ENCODE assay signal across 15 cellular contexts in the genomic region with DNA sequence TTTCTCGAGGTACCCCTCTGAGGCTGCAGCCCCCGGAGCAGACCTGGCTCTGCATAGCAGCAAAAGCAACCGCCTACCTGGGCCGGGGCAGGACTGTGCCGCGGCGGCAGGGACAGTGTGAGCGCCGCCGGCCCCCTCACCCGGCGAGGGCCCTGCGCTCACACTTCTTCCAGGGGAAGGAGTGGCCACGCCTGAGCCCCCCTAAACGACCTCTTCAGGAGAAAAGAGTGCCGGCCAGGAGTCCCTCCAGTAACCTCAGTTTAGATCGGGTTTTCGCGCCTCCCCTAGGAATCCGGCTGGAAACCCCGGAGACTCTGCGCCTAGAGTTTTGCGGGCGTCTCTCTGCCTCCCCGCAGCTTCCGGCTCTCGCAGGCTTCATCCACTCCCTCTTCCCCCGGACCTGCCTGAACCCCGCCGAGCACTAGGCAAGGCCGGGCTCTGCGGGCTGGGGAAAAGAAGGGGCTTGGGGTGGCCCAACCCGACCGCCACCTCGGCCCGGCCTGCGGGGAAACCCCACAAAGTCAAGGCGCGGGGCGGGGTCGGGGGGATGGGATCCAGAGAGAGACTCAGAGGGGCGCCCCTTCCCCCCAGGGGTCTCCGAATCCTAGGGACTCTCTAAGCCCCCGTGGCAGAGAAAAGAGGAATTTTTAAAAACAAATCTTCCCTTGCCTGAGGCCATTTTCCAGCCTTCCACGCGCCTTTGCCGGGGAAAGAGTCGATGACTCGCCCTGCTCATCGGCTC. TPM values are rescaled to one million over a fixed set of nuclear protein-coding genes. Genes with fewer than 3 reads are reported as not detected.
DNase-seq lines count a peak whose midpoint lies in the region; ATAC-seq, FAIRE-seq and TF ChIP-seq lines count a peak whose summit lies in the region.
"Had no signal": no experiment of that assay in that cellular context is flagged by ENCODE, and none has a peak within 500 bp of the region (broad histone marks: within the 10 kb centered on the region; RNA-seq: fewer than 3 reads in every experiment).

No MANE protein-coding gene starts in this region.

- no peak for TF ChIP-seq EP300 in SK-N-SH (IDR thresholded peaks at IDR 0.05; ENCODE audit: borderline replicate concordance in 1 of 2, low read depth in 1 of 2, low read length in 1 of 2)

- TF ChIP-seq POLR2A in endothelial cell of umbilical vein (IDR thresholded peaks at IDR 0.05; ENCODE audit: low read depth, low read length), result no peak

- H2AFZ ChIP-seq in SK-N-SH (ENCODE audit: low read depth) (no peak overlapping the region), endothelial cell of umbilical vein (ENCODE audit: low read depth, low read length) (no peak overlapping the region)

- H3K9me3 ChIP-seq in SK-N-SH (no peaks in the 10 kb centered on the region), HUES64 (ENCODE audit: insufficient read depth, low read depth, low read length) (no peaks in the 10 kb centered on the region), endothelial cell of umbilical vein (replicated peaks; ENCODE audit: control insufficient read depth, insufficient read depth, low read length) (no peaks in the 10 kb centered on the region), psoas muscle (no peaks in the 10 kb centered on the region)

- intact Hi-C loops in endothelial cell of umbilical vein (cut with micrococcal nuclease) (no loop called here), psoas muscle (cut with DNase I) (no loop called here)

- H3F3A ChIP-seq in SK-N-SH (replicated peaks; ENCODE audit: insufficient read depth), result no peaks in the 10 kb centered on the region

- H3K4me2 ChIP-seq in SK-N-SH (no peak overlapping the region), endothelial cell of umbilical vein (ENCODE audit: insufficient read depth, low read length) (no peak overlapping the region)

- H4K20me1 ChIP-seq in SK-N-SH (ENCODE audit: insufficient read depth) (no peaks in the 10 kb centered on the region), endothelial cell of umbilical vein (replicated peaks; ENCODE audit: control insufficient read depth, extremely low read depth, insufficient read depth, low read length) (no peaks in the 10 kb centered on the region)

- H3K4me3 ChIP-seq in SK-N-SH (ENCODE audit: low read depth in 2 of 2, low read length in 1 of 2) (no peak overlapping the region), HUES64 (ENCODE audit: low read length) (peak overlapping the region; percentile 53), endothelial cell of umbilical vein (replicated peaks in 1 of 3; ENCODE audit: insufficient read depth in 1 of 3, low read depth in 1 of 3, low read length in 3 of 3) (no peak overlapping the region), psoas muscle (peak overlapping the region; percentile 47)

- POLR2A ChIA-PET in SK-N-SH (lab: Yijun Ruan, JAX), result no interaction called here
- POLR2A ChIA-PET in endothelial cell of umbilical vein (lab: Charles Lee), result no interaction called here

- H3K79me2 ChIP-seq in SK-N-SH (ENCODE audit: insufficient read depth) (no peaks in the 10 kb centered on the region), endothelial cell of umbilical vein (ENCODE audit: control insufficient read depth, insufficient read depth, low read length) (no peaks in the 10 kb centered on the region)

- H3K9me2 ChIP-seq in SK-N-SH, result no peaks in the 10 kb centered on the region

- no peak for TF ChIP-seq RAD21 in SK-N-SH (IDR thresholded peaks at IDR 0.05; ENCODE audit: low read length)

- H3K27ac ChIP-seq in SK-N-SH (ENCODE audit: low read depth in 2 of 2, low read length in 1 of 2) (no peak overlapping the region), HUES64 (ENCODE audit: low read depth, low read length) (no peak overlapping the region), endothelial cell of umbilical vein (ENCODE audit: insufficient read depth, low read depth, low read length) (no peak overlapping the region), psoas muscle (no peak overlapping the region)

- no peaks in the 10 kb centered on the region for H3K9me1 ChIP-seq in endothelial cell of umbilical vein (replicated peaks; ENCODE audit: control insufficient read depth, extremely low read depth, insufficient read depth, low read length)

- dilution Hi-C loops in endothelial cell of umbilical vein (cut with MboI; ENCODE audit: extremely low pct_ligation_motif_present, low sequenced_read_pairs), result no loop called here

- H3K9ac ChIP-seq in SK-N-SH (no peak overlapping the region), HUES64 (ENCODE audit: low read depth, low read length) (peak overlapping the region; percentile 19; the same call in 1 of the 2 replicates), endothelial cell of umbilical vein (replicated peaks; ENCODE audit: extremely low read depth, insufficient read depth, low read length) (no peak overlapping the region)

- DNase-seq in SK-N-SH, result peak; percentile 45
- DNase-seq in endothelial cell of umbilical vein (ENCODE audit: low read depth, low spot score), result no peak
- peak in 1 of 2 donors; percentile 14 for DNase-seq in psoas muscle
- no peak for DNase-seq in SIG-M5 treated with dmso at 0.1 percent for 504 hours (lab: John Stamatoyannopoulos, UW; ENCODE audit: unreplicated experiment)
- DNase-seq: activated gamma-delta T cell; effector CD4-positive, alpha-beta T cell; GF-D8 had no signal

- 2% methylated on average over 24 of the region's 50 CpGs for WGBS in SK-N-SH (ENCODE audit: low lambda C conversion rate)
- WGBS in HUES64, result under 1% methylated on average over 50 of the region's 50 CpGs
- WGBS in psoas muscle, 3 donors, result 1 to 2% (median 2%) methylated on average over 46 to 50 of the region's 50 CpGs

- H3K4me1 ChIP-seq in SK-N-SH (ENCODE audit: control insufficient read depth in 1 of 2, insufficient read depth in 2 of 2, low read depth in 1 of 2, low read length in 1 of 2) (peaks cover 0 to 17% of the 10 kb centered on the region in 2 experiments; a peak in 1 of 4 replicates), HUES64 (ENCODE audit: insufficient read depth, low read length) (peaks cover 27% of the 10 kb centered on the region; the same call in 1 of the 2 replicates), endothelial cell of umbilical vein (ENCODE audit: control insufficient read depth, extremely low read depth, insufficient read depth, low read length) (peaks cover 10% of the 10 kb centered on the region), psoas muscle (peaks cover 33% of the 10 kb centered on the region)

- no peak for TF ChIP-seq CTCF in SK-N-SH (IDR thresholded peaks at IDR 0.05)
- no peak for TF ChIP-seq CTCF in endothelial cell of umbilical vein (IDR thresholded peaks at IDR 0.05; ENCODE audit: extremely low read depth in 1 of 2, insufficient read depth in 1 of 2, low read depth in 1 of 2, low read length in 2 of 2)
- TF ChIP-seq CTCF in psoas muscle (IDR thresholded peaks at IDR 0.05), result no peak

- CTCF ChIA-PET in SK-N-SH (lab: Yijun Ruan, JAX), result interaction anchor here (0.7 to 1.1 kb wide), 3 partner anchors 247 to 466 kb away, joined by 3 to 4 read pairs (median 3); no protein-coding TSS in a partner anchor
- CTCF ChIA-PET in endothelial cell of umbilical vein (lab: Charles Lee), result no interaction called here

- no peak for ATAC-seq in SK-N-SH treated with all-trans-retinoic acid at 6 μM for 48 hours
- ATAC-seq in psoas muscle, result no peak
- ATAC-seq in GM18498 (IDR thresholded peaks at IDR 0.05; ENCODE audit: unreplicated experiment), result no peak
- ATAC-seq in HG03439 (IDR thresholded peaks at IDR 0.05; ENCODE audit: unreplicated experiment), result no peak

- no peak for FAIRE-seq in endothelial cell of umbilical vein (lab: Jason Lieb, UNC)
- FAIRE-seq: A204.1, GM19239, islet of Langerhans had no signal

- H3K36me3 ChIP-seq in SK-N-SH (replicated peaks in 1 of 2; ENCODE audit: control insufficient read depth in 1 of 2, insufficient read depth in 2 of 2, low read length in 1 of 2), result no peaks in the 10 kb centered on the region
- no peaks in the 10 kb centered on the region for H3K36me3 ChIP-seq in HUES64 (ENCODE audit: insufficient read depth, low read length)
- H3K36me3 ChIP-seq in endothelial cell of umbilical vein (ENCODE audit: control insufficient read depth in 2 of 2, extremely low read depth in 1 of 2, insufficient read depth in 2 of 2, low read length in 2 of 2), result no peaks in the 10 kb centered on the region
- H3K36me3 ChIP-seq in psoas muscle (ENCODE audit: insufficient read depth in 1 of 2, low read depth in 1 of 2), result no peaks in the 10 kb centered on the region

- no TSS peak for BruUV-seq in endothelial cell of umbilical vein (replicated peaks; lab: Mats Ljungman, UMichigan)

- H3K27me3 ChIP-seq in SK-N-SH (ENCODE audit: insufficient read depth), result peaks cover 73% of the 10 kb centered on the region
- H3K27me3 ChIP-seq in HUES64 (ENCODE audit: insufficient read depth, low read length), result peaks cover 96% of the 10 kb centered on the region
- H3K27me3 ChIP-seq in endothelial cell of umbilical vein (ENCODE audit: control insufficient read depth in 2 of 2, insufficient read depth in 2 of 2, low read length in 2 of 2), result peaks cover 75 to 87% of the 10 kb centered on the region in 2 experiments
- H3K27me3 ChIP-seq in psoas muscle (ENCODE audit: insufficient read depth in 3 of 3, low read length in 2 of 3), result peaks cover 6 to 83% (median 46%) of the 10 kb centered on the region in 3 donors

RNA-seq across cellular contexts. Expression of gene LINC00237, which starts 0.6 kb away (rescaled TPM):
- polyA plus RNA-seq in SK-N-SH (2012; rRNA removed) (not detected in 2 replicates), endothelial cell of umbilical vein (not detected in 2 replicates), psoas muscle (not detected)
- not detected in 2 replicates for polyA plus RNA-seq in SK-N-SH (2012; cell fraction: cytosol; rRNA removed)
- polyA plus RNA-seq in SK-N-SH (2012; cell fraction: nucleus; rRNA removed), result not detected in 2 replicates
- polyA plus RNA-seq in HUES64 (2013, experiment 1 of 2), result not detected
- not detected for polyA plus RNA-seq in HUES64 (2013, experiment 2 of 2)
- total RNA-seq in endothelial cell of umbilical vein (not detected in 2 replicates), psoas muscle (not detected)
- polyA plus RNA-seq in endothelial cell of umbilical vein (2011; cell fraction: cytosol; rRNA removed), result not detected in 2 replicates
- not detected in 2 replicates for polyA plus RNA-seq in endothelial cell of umbilical vein (2011; cell fraction: nucleus; rRNA removed)
- polyA plus RNA-seq in endothelial cell of umbilical vein (2012), result not detected in 2 replicates
- polyA minus RNA-seq in endothelial cell of umbilical vein, result not detected in 2 replicates
- polyA minus RNA-seq in endothelial cell of umbilical vein (2011; cell fraction: cytosol; rRNA and poly(A)+ RNA removed), result not detected
- polyA minus RNA-seq in endothelial cell of umbilical vein (2011; cell fraction: nucleus; rRNA and poly(A)+ RNA removed), result not detected in 2 replicates
- total RNA-seq: T-cell had no signal

RNA-seq across cellular contexts. Expression of gene KIZ, which starts 20.3 kb away (rescaled TPM):
- polyA plus RNA-seq in SK-N-SH (2012; rRNA removed), result 3.9 and 5.5 TPM in 2 replicates
- polyA plus RNA-seq in SK-N-SH (2012; cell fraction: cytosol; rRNA removed), result 4.6 and 5.3 TPM in 2 replicates
- polyA plus RNA-seq in SK-N-SH (2012; cell fraction: nucleus; rRNA removed), result 11.3 and 13.8 TPM in 2 replicates
- 19.0 TPM for polyA plus RNA-seq in HUES64 (2013, experiment 1 of 2)
- 20.0 TPM for polyA plus RNA-seq in HUES64 (2013, experiment 2 of 2)
- 7.3 and 9.6 TPM in 2 replicates for total RNA-seq in endothelial cell of umbilical vein
- 3.0 and 3.9 TPM in 2 replicates for polyA plus RNA-seq in endothelial cell of umbilical vein
- polyA plus RNA-seq in endothelial cell of umbilical vein (2011; cell fraction: cytosol; rRNA removed), result 5.0 and 6.0 TPM in 2 replicates
- polyA plus RNA-seq in endothelial cell of umbilical vein (2011; cell fraction: nucleus; rRNA removed), result 18.2 and 18.7 TPM in 2 replicates
- 7.7 and 8.8 TPM in 2 replicates for polyA plus RNA-seq in endothelial cell of umbilical vein (2012)
- 2.6 and 5.1 TPM in 2 replicates for polyA minus RNA-seq in endothelial cell of umbilical vein
- polyA minus RNA-seq in endothelial cell of umbilical vein (2011; cell fraction: cytosol; rRNA and poly(A)+ RNA removed), result 8.5 TPM
- 7.4 and 8.8 TPM in 2 replicates for polyA minus RNA-seq in endothelial cell of umbilical vein (2011; cell fraction: nucleus; rRNA and poly(A)+ RNA removed)
- 10 to 100 TPM; 18.6 to 26.2 (median 22.7) TPM for total RNA-seq in psoas muscle
- 10 to 100 TPM in 2 of 3 donors, 1 to 10 TPM in 1; 4.6 to 17.1 (median 12.9) TPM for polyA plus RNA-seq in psoas muscle

Comparison
In these comparisons a context has a peak if more than half of its experiments do, and no peak if none do; other contexts are left out.
1. H3K4me3 ChIP-seq: peak in HUES64 (single experiment) and psoas muscle (single experiment); none in SK-N-SH (0 of 2) and endothelial cell of umbilical vein (0 of 3).